Comparison of ENCODE assay signal across 1 cellular context in the genomic region with DNA sequence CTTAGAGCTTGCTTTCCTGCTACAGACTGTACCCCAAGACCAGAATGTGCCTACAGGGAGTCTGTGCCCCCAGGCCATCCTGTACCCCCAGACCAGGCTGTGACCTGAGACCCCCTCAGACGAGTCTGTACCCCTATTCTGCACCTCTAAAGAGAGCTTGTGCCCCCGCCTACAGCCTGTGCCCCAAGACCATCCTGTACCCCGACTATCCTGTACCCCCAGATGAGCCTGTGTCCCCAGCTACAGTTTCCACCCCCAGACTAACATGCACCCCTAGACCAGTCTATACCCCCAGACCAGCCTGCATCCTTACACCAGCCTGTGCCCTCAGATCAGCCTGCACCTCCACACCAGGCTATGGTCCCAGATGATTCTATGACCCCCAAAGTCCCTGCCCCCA.
TF ChIP-seq lines count a peak whose summit lies in the region.

No MANE protein-coding gene starts in this region.

TF ChIP-seq in A549, 52 proteins besides CTCF, POLR2A, EP300 and RAD21 (continued from another document):
- TF ChIP-seq, protein P1, sequence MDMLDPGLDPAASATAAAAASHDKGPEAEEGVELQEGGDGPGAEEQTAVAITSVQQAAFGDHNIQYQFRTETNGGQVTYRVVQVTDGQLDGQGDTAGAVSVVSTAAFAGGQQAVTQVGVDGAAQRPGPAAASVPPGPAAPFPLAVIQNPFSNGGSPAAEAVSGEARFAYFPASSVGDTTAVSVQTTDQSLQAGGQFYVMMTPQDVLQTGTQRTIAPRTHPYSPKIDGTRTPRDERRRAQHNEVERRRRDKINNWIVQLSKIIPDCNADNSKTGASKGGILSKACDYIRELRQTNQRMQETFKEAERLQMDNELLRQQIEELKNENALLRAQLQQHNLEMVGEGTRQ (IDR thresholded peaks at IDR 0.05) = no peak
- TF ChIP-seq FOSB (CRISPR knock-in tag; IDR thresholded peaks at IDR 0.05) (no peak), MYC (IDR thresholded peaks at IDR 0.05; ENCODE audit: borderline replicate concordance, low read length) (no peak), JUN (IDR thresholded peaks at IDR 0.05) (no peak), MAZ (IDR thresholded peaks at IDR 0.05; ENCODE audit: borderline replicate concordance, low read depth, low read length) (no peak), EHMT2 (IDR thresholded peaks at IDR 0.05; ENCODE audit: low read depth) (no peak), RCOR1 (IDR thresholded peaks at IDR 0.05; ENCODE audit: low read depth, low read length) (no peak), HDAC2 (IDR thresholded peaks at IDR 0.05) (no peak)
- TF ChIP-seq, protein P2, sequence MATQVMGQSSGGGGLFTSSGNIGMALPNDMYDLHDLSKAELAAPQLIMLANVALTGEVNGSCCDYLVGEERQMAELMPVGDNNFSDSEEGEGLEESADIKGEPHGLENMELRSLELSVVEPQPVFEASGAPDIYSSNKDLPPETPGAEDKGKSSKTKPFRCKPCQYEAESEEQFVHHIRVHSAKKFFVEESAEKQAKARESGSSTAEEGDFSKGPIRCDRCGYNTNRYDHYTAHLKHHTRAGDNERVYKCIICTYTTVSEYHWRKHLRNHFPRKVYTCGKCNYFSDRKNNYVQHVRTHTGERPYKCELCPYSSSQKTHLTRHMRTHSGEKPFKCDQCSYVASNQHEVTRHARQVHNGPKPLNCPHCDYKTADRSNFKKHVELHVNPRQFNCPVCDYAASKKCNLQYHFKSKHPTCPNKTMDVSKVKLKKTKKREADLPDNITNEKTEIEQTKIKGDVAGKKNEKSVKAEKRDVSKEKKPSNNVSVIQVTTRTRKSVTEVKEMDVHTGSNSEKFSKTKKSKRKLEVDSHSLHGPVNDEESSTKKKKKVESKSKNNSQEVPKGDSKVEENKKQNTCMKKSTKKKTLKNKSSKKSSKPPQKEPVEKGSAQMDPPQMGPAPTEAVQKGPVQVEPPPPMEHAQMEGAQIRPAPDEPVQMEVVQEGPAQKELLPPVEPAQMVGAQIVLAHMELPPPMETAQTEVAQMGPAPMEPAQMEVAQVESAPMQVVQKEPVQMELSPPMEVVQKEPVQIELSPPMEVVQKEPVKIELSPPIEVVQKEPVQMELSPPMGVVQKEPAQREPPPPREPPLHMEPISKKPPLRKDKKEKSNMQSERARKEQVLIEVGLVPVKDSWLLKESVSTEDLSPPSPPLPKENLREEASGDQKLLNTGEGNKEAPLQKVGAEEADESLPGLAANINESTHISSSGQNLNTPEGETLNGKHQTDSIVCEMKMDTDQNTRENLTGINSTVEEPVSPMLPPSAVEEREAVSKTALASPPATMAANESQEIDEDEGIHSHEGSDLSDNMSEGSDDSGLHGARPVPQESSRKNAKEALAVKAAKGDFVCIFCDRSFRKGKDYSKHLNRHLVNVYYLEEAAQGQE (IDR thresholded peaks at IDR 0.05) = no peak
- TF ChIP-seq, protein P3, sequence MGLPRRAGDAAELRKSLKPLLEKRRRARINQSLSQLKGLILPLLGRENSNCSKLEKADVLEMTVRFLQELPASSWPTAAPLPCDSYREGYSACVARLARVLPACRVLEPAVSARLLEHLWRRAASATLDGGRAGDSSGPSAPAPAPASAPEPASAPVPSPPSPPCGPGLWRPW (IDR thresholded peaks at IDR 0.05) = no peak
- TF ChIP-seq, protein P4, sequence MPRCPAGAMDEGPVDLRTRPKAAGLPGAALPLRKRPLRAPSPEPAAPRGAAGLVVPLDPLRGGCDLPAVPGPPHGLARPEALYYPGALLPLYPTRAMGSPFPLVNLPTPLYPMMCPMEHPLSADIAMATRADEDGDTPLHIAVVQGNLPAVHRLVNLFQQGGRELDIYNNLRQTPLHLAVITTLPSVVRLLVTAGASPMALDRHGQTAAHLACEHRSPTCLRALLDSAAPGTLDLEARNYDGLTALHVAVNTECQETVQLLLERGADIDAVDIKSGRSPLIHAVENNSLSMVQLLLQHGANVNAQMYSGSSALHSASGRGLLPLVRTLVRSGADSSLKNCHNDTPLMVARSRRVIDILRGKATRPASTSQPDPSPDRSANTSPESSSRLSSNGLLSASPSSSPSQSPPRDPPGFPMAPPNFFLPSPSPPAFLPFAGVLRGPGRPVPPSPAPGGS (IDR thresholded peaks at IDR 0.05) = no peak
